1 cellular context compared by ENCODE assay signal in the genomic region with DNA sequence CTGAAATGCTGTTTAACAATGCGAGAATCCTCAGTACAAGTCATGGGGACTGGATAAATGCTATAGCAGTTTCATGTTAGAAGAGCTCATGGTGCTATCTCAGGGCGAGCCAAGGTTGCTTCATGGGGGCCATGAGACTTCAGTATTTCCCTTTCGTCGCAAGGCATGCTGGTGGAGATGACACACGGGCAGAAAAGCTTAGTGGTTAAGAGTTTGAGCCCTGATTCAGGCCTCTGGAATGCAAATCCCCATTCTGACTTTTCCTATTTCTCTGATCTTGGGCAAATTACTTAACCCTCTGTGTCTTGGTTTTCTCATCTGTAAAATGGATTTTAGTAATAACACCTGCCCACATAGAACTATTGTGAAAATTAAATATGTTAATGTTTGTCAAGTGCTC.
TF ChIP-seq lines count a peak whose summit lies in the region.

No MANE protein-coding gene starts in this region.

TF ChIP-seq in IMR-90, 13 proteins besides CTCF, POLR2A, EP300 and RAD21 (continued from another document):
- TF ChIP-seq, protein P1, sequence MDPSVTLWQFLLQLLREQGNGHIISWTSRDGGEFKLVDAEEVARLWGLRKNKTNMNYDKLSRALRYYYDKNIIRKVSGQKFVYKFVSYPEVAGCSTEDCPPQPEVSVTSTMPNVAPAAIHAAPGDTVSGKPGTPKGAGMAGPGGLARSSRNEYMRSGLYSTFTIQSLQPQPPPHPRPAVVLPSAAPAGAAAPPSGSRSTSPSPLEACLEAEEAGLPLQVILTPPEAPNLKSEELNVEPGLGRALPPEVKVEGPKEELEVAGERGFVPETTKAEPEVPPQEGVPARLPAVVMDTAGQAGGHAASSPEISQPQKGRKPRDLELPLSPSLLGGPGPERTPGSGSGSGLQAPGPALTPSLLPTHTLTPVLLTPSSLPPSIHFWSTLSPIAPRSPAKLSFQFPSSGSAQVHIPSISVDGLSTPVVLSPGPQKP (IDR thresholded peaks at IDR 0.05; ENCODE audit: borderline replicate concordance, low read depth, low read length): no peak
- TF ChIP-seq, protein P2, sequence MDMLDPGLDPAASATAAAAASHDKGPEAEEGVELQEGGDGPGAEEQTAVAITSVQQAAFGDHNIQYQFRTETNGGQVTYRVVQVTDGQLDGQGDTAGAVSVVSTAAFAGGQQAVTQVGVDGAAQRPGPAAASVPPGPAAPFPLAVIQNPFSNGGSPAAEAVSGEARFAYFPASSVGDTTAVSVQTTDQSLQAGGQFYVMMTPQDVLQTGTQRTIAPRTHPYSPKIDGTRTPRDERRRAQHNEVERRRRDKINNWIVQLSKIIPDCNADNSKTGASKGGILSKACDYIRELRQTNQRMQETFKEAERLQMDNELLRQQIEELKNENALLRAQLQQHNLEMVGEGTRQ (IDR thresholded peaks at IDR 0.05; ENCODE audit: low read depth, low read length): no peak
- 0 out of 2 replicates have a peak, but pooled peaks have one; percentile 23 for TF ChIP-seq FOS (IDR thresholded peaks at IDR 0.05; ENCODE audit: low read depth, low read length)
- no peak for TF ChIP-seq NFE2L2 (IDR thresholded peaks at IDR 0.05; ENCODE audit: low read depth, low read length)
- no peak for TF ChIP-seq RFX5 (IDR thresholded peaks at IDR 0.05; ENCODE audit: low read depth, low read length)
- no peak for TF ChIP-seq SMC3 (IDR thresholded peaks at IDR 0.05; ENCODE audit: low read depth, low read length)
- no peak for TF ChIP-seq BHLHE40 (IDR thresholded peaks at IDR 0.05; ENCODE audit: low read depth, low read length)
TF ChIP-seq in IMR-90: peak in this region for 3.
